ENCODE assay signal across 1 cellular context in genomic region chr7:6655636-6656385, GRCh38.
TF ChIP-seq lines count a peak whose summit lies in the region.

No MANE protein-coding gene starts in this region.

TF ChIP-seq in IMR-90, 13 proteins besides CTCF, POLR2A, EP300 and RAD21:
- no peak for TF ChIP-seq USF2 (IDR thresholded peaks at IDR 0.05; ENCODE audit: low read depth, low read length)
- TF ChIP-seq MXI1 (IDR thresholded peaks at IDR 0.05; ENCODE audit: borderline replicate concordance, low read depth, low read length) = no peak
- TF ChIP-seq RCOR1 (IDR thresholded peaks at IDR 0.05; ENCODE audit: insufficient replicate concordance, low read length) = no peak
- TF ChIP-seq NFE2L2 (IDR thresholded peaks at IDR 0.05; ENCODE audit: low read depth, low read length) = no peak
- TF ChIP-seq CEBPB (IDR thresholded peaks at IDR 0.05; ENCODE audit: low read depth, low read length) = no peak
- no peak for TF ChIP-seq MAZ (IDR thresholded peaks at IDR 0.05; ENCODE audit: borderline replicate concordance, low read depth, low read length)
- TF ChIP-seq SMC3 (IDR thresholded peaks at IDR 0.05; ENCODE audit: low read depth, low read length) = no peak
- TF ChIP-seq CHD1 (IDR thresholded peaks at IDR 0.05; ENCODE audit: low read depth, low read length) = no peak
- TF ChIP-seq FOS (IDR thresholded peaks at IDR 0.05; ENCODE audit: low read depth, low read length) = no peak
